Comparison of ENCODE assay signal across 35 cellular contexts in genomic region chrX:49792376-49792775, GRCh38. TPM values are rescaled to one million over a fixed set of nuclear protein-coding genes. Genes with fewer than 3 reads are reported as not detected.
"Had no signal": no experiment of that assay in that cellular context is flagged by ENCODE, and none has a peak within 500 bp of the region (broad histone marks: within the 10 kb centered on the region; RNA-seq: fewer than 3 reads in every experiment).

No MANE protein-coding gene starts in this region.

- H3K9me3 ChIP-seq: adrenal gland, body of pancreas, breast epithelium, Peyer's patch, SJSA1, SK-N-SH had no signal

- H3K27me3 ChIP-seq: body of pancreas, Peyer's patch, SJSA1 had no signal

- H3K27ac ChIP-seq: adrenal gland, body of pancreas, breast epithelium, Peyer's patch, SJSA1, VCaP had no signal

- H3K9ac ChIP-seq: SK-N-SH had no signal

- H3K4me2 ChIP-seq: SK-N-SH had no signal

- FAIRE-seq: TTC549 had no signal

- ATAC-seq: activated naive CD4-positive, alpha-beta T cell treated with anti-CD3 and anti-CD28 coated beads, Interleukin-2, amount 50 U/mL, for 72 hours; activated T-cell treated with anti-CD3 and anti-CD28 coated beads, Interleukin-2, amount 50 U/mL, for 4 hours; body of pancreas had no signal

- DNase-seq: activated B cell treated with CpG ODN at 0.5 μM for 24 hours; activated CD4-positive, alpha-beta memory T cell treated with anti-CD3 and anti-CD28 coated beads for 36 hours; activated CD4-positive, alpha-beta T cell treated with anti-CD3 and anti-CD28 coated beads for 4 hours; activated CD4-positive, alpha-beta T cell treated with anti-CD3 and anti-CD28 coated beads, Interleukin-2, amount 50 U/mL, for 1 hour; activated CD4-positive, CD25-positive, alpha-beta regulatory T cell treated with anti-CD3 and anti-CD28 coated beads, Interleukin-2, amount 50 U/mL, for 72 hours; activated CD8-positive, alpha-beta memory T cell treated with anti-CD3 and anti-CD28 coated beads, Interleukin-2, amount 50 U/mL, for 4 hours; activated gamma-delta T cell treated with Interleukin-2 at 50 U/mL for 16 hours; activated naive CD4-positive, alpha-beta T cell treated with anti-CD3 and anti-CD28 coated beads for 36 hours; activated T-cell treated with anti-CD3 and anti-CD28 coated beads for 4 hours; activated T-cell treated with anti-CD3 and anti-CD28 coated beads, Interleukin-2, amount 50 U/mL, for 4 hours; adrenal gland; body of pancreas; caudate nucleus; Kasumi-1; KG1; MM.1S; MV-4-11; NCI-H1092; NCI-H1436 treated with DMSO at 0.1 percent for 48 hours; NCI-H1694 treated with DMSO at 0.1 percent for 48 hours; NCI-H2029; NCI-H345; NCI-H524 treated with DMSO at 0.1 percent for 48 hours; Peyer's patch; RPMI8226; SHP77 treated with DMSO at 0.1 percent for 48 hours; SK-N-SH had no signal

- H3K36me3 ChIP-seq: adrenal gland, breast epithelium, Peyer's patch, SJSA1 had no signal

- H3K4me1 ChIP-seq: adrenal gland, body of pancreas, breast epithelium, Peyer's patch, SJSA1 had no signal

- H3K4me3 ChIP-seq: adrenal gland, body of pancreas, breast epithelium, Peyer's patch, SJSA1 had no signal

RNA-seq across cellular contexts. Expression of gene PAGE4, which starts 36.7 kb away (rescaled TPM):
- total RNA-seq: activated B cell treated with CpG ODN at 0.5 μM for 24 hours; activated CD4-positive, alpha-beta memory T cell treated with anti-CD3 and anti-CD28 coated beads for 36 hours; activated naive CD4-positive, alpha-beta T cell treated with anti-CD3 and anti-CD28 coated beads for 36 hours; activated naive CD4-positive, alpha-beta T cell treated with anti-CD3 and anti-CD28 coated beads, Interleukin-2, amount 50 U/mL, for 72 hours; activated T-cell treated with anti-CD3 and anti-CD28 coated beads, Interleukin-2, amount 50 U/mL, for 4 hours; activated T-helper 1 cell treated with anti-CD3 and anti-CD28 coated beads, Interleukin-12 subunit alpha, Interleukin-12 subunit beta, Interleukin-2, Interleukin-4 antibody, amounts not matched to agents 30 ng/mL and 10 ng/mL and 1 ng/mL, durations not matched to agents 14 hours and 24 hours and 36 hours; astrocyte; body of pancreas; breast epithelium; NCI-H460; Peyer's patch; SJSA1 had no signal
- polyA plus RNA-seq: SK-N-SH had no signal
